Comparison of ENCODE assay signal across 13 cellular contexts in genomic region chr12:76303989-76304460, GRCh38.
"Had no signal": no experiment of that assay in that cellular context is flagged by ENCODE, and none has a peak within 500 bp of the region (broad histone marks: within the 10 kb centered on the region; RNA-seq: fewer than 3 reads in every experiment).

No MANE protein-coding gene starts in this region.

- H3K27ac ChIP-seq: body of pancreas, coronary artery, heart right ventricle, left lung, testis, upper lobe of right lung had no signal

- H3K9me3 ChIP-seq: body of pancreas, heart right ventricle, left lung, testis, upper lobe of right lung had no signal

- H3K9me3 Mint-ChIP-seq: activated CD8-positive, alpha-beta T cell treated with anti-CD3 and anti-CD28 coated beads for 36 hours had no signal

- H3K4me3 ChIP-seq: body of pancreas, coronary artery, heart right ventricle, left lung, testis, upper lobe of right lung had no signal

- H3K4me3 Mint-ChIP-seq: activated CD8-positive, alpha-beta T cell treated with anti-CD3 and anti-CD28 coated beads for 36 hours had no signal

- H3K4me1 ChIP-seq: body of pancreas, heart right ventricle, left lung, testis, upper lobe of right lung had no signal

- H3K36me3 ChIP-seq: heart right ventricle, left lung, upper lobe of right lung had no signal

- DNase-seq: activated CD8-positive, alpha-beta memory T cell treated with anti-CD3 and anti-CD28 coated beads, Interleukin-2, amount 50 U/mL, for 4 hours; activated CD8-positive, alpha-beta T cell treated with anti-CD3 and anti-CD28 coated beads for 36 hours; activated naive CD4-positive, alpha-beta T cell treated with Interleukin-2 at 50 U/mL for 16 hours; body of pancreas; central memory CD4-positive, alpha-beta T cell; effector CD4-positive, alpha-beta T cell; heart right ventricle; left lung; stimulated activated naive CD4-positive, alpha-beta T cell treated with Interleukin-2 at 50 U/mL for 16 hours; testis; upper lobe of right lung had no signal

- H3K27ac Mint-ChIP-seq: activated CD8-positive, alpha-beta T cell treated with anti-CD3 and anti-CD28 coated beads for 36 hours had no signal

- ATAC-seq: activated CD8-positive, alpha-beta T cell treated with anti-CD3 and anti-CD28 coated beads for 36 hours; body of pancreas; heart right ventricle; left lung; sciatic nerve; upper lobe of right lung had no signal

- H3K27me3 ChIP-seq: body of pancreas, heart right ventricle, left lung, testis, upper lobe of right lung had no signal
